In the genomic region with DNA sequence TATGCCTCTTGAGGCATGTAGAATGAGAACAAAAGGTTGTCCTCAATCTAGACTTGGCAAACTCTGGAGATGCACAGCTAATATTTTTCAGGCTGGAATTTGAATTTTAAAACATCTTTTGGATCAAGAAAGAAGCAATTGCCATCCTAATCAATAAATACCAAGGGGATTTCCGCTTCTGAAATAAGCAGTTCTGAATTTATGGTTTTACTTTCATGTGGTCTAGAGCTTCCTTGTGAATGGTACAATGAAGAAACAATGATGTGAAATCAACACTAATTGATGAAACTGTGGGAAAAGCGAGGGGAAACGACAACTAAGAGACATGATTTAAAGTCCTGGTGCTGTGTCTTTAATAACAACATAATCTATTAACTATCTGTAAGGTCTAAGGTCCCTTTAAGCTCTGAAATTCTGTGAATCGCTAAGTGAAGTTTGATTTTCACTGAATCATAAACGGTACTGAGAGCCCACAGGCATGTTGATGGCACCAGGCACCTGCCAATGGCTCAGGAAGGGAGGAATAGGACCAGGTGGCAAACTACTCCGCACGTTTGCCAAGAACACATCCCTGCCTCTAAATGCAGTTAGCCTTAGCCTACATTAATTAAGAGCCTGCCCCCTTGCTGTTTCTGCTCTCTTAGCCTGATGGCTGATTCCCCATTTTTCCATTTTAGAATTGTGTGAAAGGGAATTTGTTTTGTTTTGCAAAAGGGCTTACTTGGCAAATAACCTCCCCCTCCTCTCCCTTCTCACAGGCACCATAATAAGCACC, we compare ENCODE assay signal across 28 cellular contexts.
DNase-seq lines count a peak whose midpoint lies in the region; ATAC-seq and TF ChIP-seq lines count a peak whose summit lies in the region.
"Had no signal": no experiment of that assay in that cellular context is flagged by ENCODE, and none has a peak within 500 bp of the region (broad histone marks: within the 10 kb centered on the region; RNA-seq: fewer than 3 reads in every experiment).

No MANE protein-coding gene starts in this region.

- H3K4me1 Mint-ChIP-seq in activated CD8-positive, alpha-beta memory T cell treated with anti-CD3 and anti-CD28 coated beads, Interleukin-2, amount 10 ng/mL, durations not matched to agents 7 days and 5 days: no peaks in the 10 kb centered on the region
- H3K4me1 Mint-ChIP-seq in osteocyte (ENCODE audit: unreplicated experiment): no peaks in the 10 kb centered on the region
- H3K4me1 Mint-ChIP-seq: activated B cell treated with CpG ODN at 0.5 μM for 24 hours had no signal

- H3K4me1 ChIP-seq in hepatocyte (ENCODE audit: insufficient read depth) (peaks cover 11% of the 10 kb centered on the region), neuronal stem cell (ENCODE audit: control insufficient read depth in 2 of 2, insufficient read depth in 1 of 2, low read depth in 1 of 2, low read length in 2 of 2) (peaks cover 10 to 34% of the 10 kb centered on the region in 2 donors)
- H3K4me1 ChIP-seq: prostate gland, thyroid gland had no signal

- TF ChIP-seq CTCF in hepatocyte (IDR thresholded peaks at IDR 0.05; ENCODE audit: poor library complexity) (no peak), osteocyte (IDR thresholded peaks at IDR 0.05) (no peak)

- no peaks in the 10 kb centered on the region for H3K79me1 ChIP-seq in neuronal stem cell (ENCODE audit: low read depth, low read length)

- H2BK15ac ChIP-seq in neuronal stem cell (ENCODE audit: low read length): no peak overlapping the region

- H2AFZ ChIP-seq in hepatocyte: no peak overlapping the region
- H2AFZ ChIP-seq in neuronal stem cell (ENCODE audit: low read length): peak overlapping the region; percentile 73

- H3K4me2 ChIP-seq in hepatocyte (peak overlapping the region; percentile 9), neuronal stem cell (ENCODE audit: insufficient read depth, low read length, poor library complexity, severe bottlenecking) (no peak overlapping the region)

- H2BK120ac ChIP-seq in neuronal stem cell (ENCODE audit: low read depth, low read length): no peak overlapping the region

- no peak overlapping the region for H4K8ac ChIP-seq in neuronal stem cell (ENCODE audit: low read depth, low read length)

- H3K4me3 Mint-ChIP-seq in activated CD8-positive, alpha-beta memory T cell treated with anti-CD3 and anti-CD28 coated beads, Interleukin-2, amount 10 ng/mL, durations not matched to agents 7 days and 5 days: no peak overlapping the region
- H3K4me3 Mint-ChIP-seq in osteocyte (ENCODE audit: unreplicated experiment): no peak overlapping the region
- H3K4me3 Mint-ChIP-seq: activated B cell treated with CpG ODN at 0.5 μM for 24 hours; activated naive CD8-positive, alpha-beta T cell treated with anti-CD3 and anti-CD28 coated beads, Interleukin-2, amount 50 U/mL, for 24 hours; effector memory CD8-positive, alpha-beta T cell; mesothelial cell of epicardium; natural killer cell treated with Interleukin-12 subunit alpha and Interleukin-12 subunit beta and Interleukin-15 and Interleukin-18, amount 100 ng/mL, for 72 hours had no signal

- H3K27ac ChIP-seq in hepatocyte: no peak overlapping the region
- H3K27ac ChIP-seq in neuronal stem cell (replicated peaks; ENCODE audit: low read length): peak overlapping the region; percentile 22
- H3K27ac ChIP-seq: esophagus muscularis mucosa, prostate gland, skin epidermis, thyroid gland had no signal

- no peaks in the 10 kb centered on the region for H3K79me2 ChIP-seq in hepatocyte

- 55% methylated on average over 7 of the region's 7 CpGs for WGBS in hepatocyte (ENCODE audit: low lambda C conversion rate, missing lambda C conversion rate)
- WGBS in neuronal stem cell (ENCODE audit: extremely low coverage in 2 of 2, insufficient read length in 2 of 2, insufficient replicate concordance in 1 of 2), 2 donors: no CpG with 5 or more reads among the region's 7 CpGs

- H3K4ac ChIP-seq in neuronal stem cell (ENCODE audit: low read length): no peak overlapping the region

- H3K27me3 ChIP-seq in hepatocyte (no peaks in the 10 kb centered on the region), neuronal stem cell (ENCODE audit: control insufficient read depth in 3 of 3, insufficient read depth in 3 of 3, low read depth in 1 of 3, low read length in 3 of 3) (no peaks in the 10 kb centered on the region)
- H3K27me3 ChIP-seq: esophagus muscularis mucosa, thyroid gland had no signal

- no peak overlapping the region for H4K91ac ChIP-seq in neuronal stem cell (ENCODE audit: low read depth, low read length, poor library complexity)

- H3K36me3 Mint-ChIP-seq in activated CD8-positive, alpha-beta memory T cell treated with anti-CD3 and anti-CD28 coated beads, Interleukin-2, amount 10 ng/mL, durations not matched to agents 7 days and 5 days: no peaks in the 10 kb centered on the region
- H3K36me3 Mint-ChIP-seq in osteocyte (ENCODE audit: unreplicated experiment): no peaks in the 10 kb centered on the region
- H3K36me3 Mint-ChIP-seq: CD8-positive, alpha-beta memory T cell; mesothelial cell of epicardium; natural killer cell treated with Interleukin-12 subunit alpha and Interleukin-12 subunit beta and Interleukin-15 and Interleukin-18, amount 100 ng/mL, for 72 hours had no signal

- no peak overlapping the region for H3K23ac ChIP-seq in neuronal stem cell (ENCODE audit: low read depth, low read length, poor library complexity)

- no peaks in the 10 kb centered on the region for H3K9me2 ChIP-seq in hepatocyte (replicated peaks; ENCODE audit: insufficient read depth)

- no peak overlapping the region for H3K14ac ChIP-seq in neuronal stem cell (ENCODE audit: low read length)

- H2BK12ac ChIP-seq in neuronal stem cell (ENCODE audit: low read length): no peak overlapping the region

- no peaks in the 10 kb centered on the region for H4K20me1 ChIP-seq in hepatocyte (ENCODE audit: insufficient read depth, poor library complexity, severe bottlenecking)

- no peak overlapping the region for H2AK5ac ChIP-seq in neuronal stem cell (ENCODE audit: low read depth, low read length)

- H2BK5ac ChIP-seq in neuronal stem cell (ENCODE audit: low read length): no peak overlapping the region

- H3K36me3 ChIP-seq in hepatocyte (replicated peaks; ENCODE audit: insufficient read depth, low read depth): no peaks in the 10 kb centered on the region
- no peaks in the 10 kb centered on the region for H3K36me3 ChIP-seq in neuronal stem cell (replicated peaks in 1 of 2; ENCODE audit: control insufficient read depth in 2 of 2, insufficient read depth in 2 of 2, low read length in 2 of 2)
- H3K36me3 ChIP-seq: esophagus muscularis mucosa, prostate gland, thyroid gland had no signal

- no peaks in the 10 kb centered on the region for H3K9me3 ChIP-seq in hepatocyte (ENCODE audit: low read depth)
- no peaks in the 10 kb centered on the region for H3K9me3 ChIP-seq in neuronal stem cell (replicated peaks in 1 of 2; ENCODE audit: control insufficient read depth in 2 of 2, insufficient read depth in 1 of 2, low read depth in 1 of 2, low read length in 2 of 2)
- H3K9me3 ChIP-seq: esophagus muscularis mucosa, prostate gland, thyroid gland had no signal

- CTCF ChIA-PET in activated CD8-positive, alpha-beta memory T cell treated with anti-CD3 and anti-CD28 coated beads, Interleukin-2, amount 10 ng/mL, durations not matched to agents 7 days and 5 days (lab: Charles Lee): no interaction called here

- no peak overlapping the region for H3K18ac ChIP-seq in neuronal stem cell (ENCODE audit: low read length)

- no peak overlapping the region for H3K4me3 ChIP-seq in hepatocyte
- no peak overlapping the region for H3K4me3 ChIP-seq in neuronal stem cell (ENCODE audit: low read length in 2 of 2)
- H3K4me3 ChIP-seq: esophagus muscularis mucosa, prostate gland, skin epidermis, thyroid gland had no signal

- no peaks in the 10 kb centered on the region for H3K27me3 Mint-ChIP-seq in activated CD8-positive, alpha-beta memory T cell treated with anti-CD3 and anti-CD28 coated beads, Interleukin-2, amount 10 ng/mL, durations not matched to agents 7 days and 5 days
- no peaks in the 10 kb centered on the region for H3K27me3 Mint-ChIP-seq in osteocyte (ENCODE audit: unreplicated experiment)
- H3K27me3 Mint-ChIP-seq: activated B cell treated with CpG ODN at 0.5 μM for 24 hours; activated naive CD8-positive, alpha-beta T cell treated with anti-CD3 and anti-CD28 coated beads, Interleukin-2, amount 50 U/mL, for 24 hours; effector memory CD8-positive, alpha-beta T cell; natural killer cell treated with Interleukin-12 subunit alpha and Interleukin-12 subunit beta and Interleukin-15 and Interleukin-18, amount 100 ng/mL, for 72 hours had no signal

- H3K9me3 Mint-ChIP-seq in activated CD8-positive, alpha-beta memory T cell treated with anti-CD3 and anti-CD28 coated beads, Interleukin-2, amount 10 ng/mL, durations not matched to agents 7 days and 5 days (ENCODE audit: low read depth): peaks cover 5% of the 10 kb centered on the region
- H3K9me3 Mint-ChIP-seq in osteocyte (ENCODE audit: unreplicated experiment): peaks cover 14% of the 10 kb centered on the region
- H3K9me3 Mint-ChIP-seq: activated B cell treated with CpG ODN at 0.5 μM for 24 hours had no signal

- DNase-seq in NCI-H1930 (lab: John Stamatoyannopoulos, UW): peak; percentile 32 to 45
- no peak for DNase-seq in hepatocyte (ENCODE audit: low spot score)
- DNase-seq in neuronal stem cell (ENCODE audit: low spot score): no peak
- no peak for DNase-seq in stimulated activated CD4-positive, alpha-beta T cell treated with anti-CD3 and anti-CD28 coated beads, Interleukin-4, amount 100 ng/mL, for 24 hours
- no peak for DNase-seq in activated CD8-positive, alpha-beta memory T cell treated with anti-CD3 and anti-CD28 coated beads, Interleukin-2, amount 10 ng/mL, durations not matched to agents 7 days and 5 days
- no peak for DNase-seq in central memory CD4-positive, alpha-beta T cell
- DNase-seq in osteocyte (ENCODE audit: extremely low spot score, unreplicated experiment): no peak
- DNase-seq: activated B cell treated with CpG ODN at 0.5 μM for 24 hours; activated CD4-positive, alpha-beta T cell treated with anti-CD3 and anti-CD28 coated beads, Interleukin-2, amount 50 U/mL, for 48 hours; activated gamma-delta T cell; activated naive CD8-positive, alpha-beta T cell treated with anti-CD3 and anti-CD28 coated beads, Interleukin-2, amount 50 U/mL, for 24 hours; CD8-positive, alpha-beta memory T cell; DMS153; effector memory CD8-positive, alpha-beta T cell; GDM1; Kasumi-1; NCI-H2107; NCI-H510A treated with DMSO at 0.1 percent for 48 hours; stimulated activated CD4-positive, alpha-beta T cell treated with anti-CD3 and anti-CD28 coated beads, Interleukin-2, amount 100 ng/mL, for 48 hours; stimulated activated naive CD4-positive, alpha-beta T cell treated with Interleukin-2 at 50 U/mL for 16 hours; thyroid gland had no signal

- peak; percentile 54 for ATAC-seq in GM18867 (IDR thresholded peaks at IDR 0.05; ENCODE audit: unreplicated experiment)
- ATAC-seq in activated CD8-positive, alpha-beta memory T cell treated with anti-CD3 and anti-CD28 coated beads, Interleukin-2, amount 10 ng/mL, durations not matched to agents 7 days and 5 days: no peak
- ATAC-seq: activated naive CD8-positive, alpha-beta T cell treated with anti-CD3 and anti-CD28 coated beads, Interleukin-2, amount 50 U/mL, for 24 hours; effector memory CD8-positive, alpha-beta T cell; natural killer cell treated with Interleukin-12 subunit alpha and Interleukin-12 subunit beta and Interleukin-15 and Interleukin-18, amount 100 ng/mL, for 72 hours; SK-N-SH treated with all-trans-retinoic acid at 6 μM for 48 hours had no signal

- H3K9ac ChIP-seq in neuronal stem cell (ENCODE audit: low read depth, low read length, poor library complexity): no peak overlapping the region

- no peak overlapping the region for H3K27ac Mint-ChIP-seq in activated CD8-positive, alpha-beta memory T cell treated with anti-CD3 and anti-CD28 coated beads, Interleukin-2, amount 10 ng/mL, durations not matched to agents 7 days and 5 days
- no peak overlapping the region for H3K27ac Mint-ChIP-seq in osteocyte (ENCODE audit: unreplicated experiment)
- H3K27ac Mint-ChIP-seq: activated B cell treated with CpG ODN at 0.5 μM for 24 hours; activated naive CD8-positive, alpha-beta T cell treated with anti-CD3 and anti-CD28 coated beads, Interleukin-2, amount 50 U/mL, for 24 hours; CD8-positive, alpha-beta memory T cell; effector memory CD8-positive, alpha-beta T cell; mesothelial cell of epicardium; natural killer cell treated with Interleukin-12 subunit alpha and Interleukin-12 subunit beta and Interleukin-15 and Interleukin-18, amount 100 ng/mL, for 72 hours had no signal

Comparison
In these comparisons a context has a peak if more than half of its experiments do, and no peak if none do; other contexts are left out.
1. DNase-seq: peak in NCI-H1930 (2 of 2); none in hepatocyte (single experiment), neuronal stem cell (single experiment), stimulated activated CD4-positive, alpha-beta T cell treated with anti-CD3 and anti-CD28 coated beads, Interleukin-4, amount 100 ng/mL, for 24 hours (single experiment), activated CD8-positive, alpha-beta memory T cell treated with anti-CD3 and anti-CD28 coated beads, Interleukin-2, amount 10 ng/mL, durations not matched to agents 7 days and 5 days (single experiment), central memory CD4-positive, alpha-beta T cell (single experiment) and osteocyte (single experiment).